In genomic region chr6:45626087-45626891, GRCh38 we compare ENCODE assay signal across 11 cellular contexts.
DNase-seq lines count a peak whose midpoint lies in the region; ATAC-seq and TF ChIP-seq lines count a peak whose summit lies in the region.
"Had no signal": no experiment of that assay in that cellular context is flagged by ENCODE, and none has a peak within 500 bp of the region (broad histone marks: within the 10 kb centered on the region; RNA-seq: fewer than 3 reads in every experiment).

No MANE protein-coding gene starts in this region.

- peak overlapping the region; percentile 43 for H2AFZ ChIP-seq in mesenchymal stem cell (ENCODE audit: low read depth, low read length)

- no peak overlapping the region for H3K14ac ChIP-seq in mesenchymal stem cell (ENCODE audit: low read length in 2 of 2)

- DNase-seq in EH (ENCODE audit: low read depth) (peak; percentile 87), HS-5 (ENCODE audit: low read depth) (peak; percentile 83), adipocyte (ENCODE audit: low read depth) (peak; percentile 81), mesenchymal stem cell (peak; percentile 60), posterior cingulate gyrus (no peak), SHP77 (lab: John Stamatoyannopoulos, UW) (no peak)
- DNase-seq: mesendoderm, NCI-H69 had no signal

- H3K9me3 ChIP-seq in adipocyte (ENCODE audit: control insufficient read depth, low read length) (no peaks in the 10 kb centered on the region), mesenchymal stem cell (ENCODE audit: control insufficient read depth, low read length) (no peaks in the 10 kb centered on the region)
- H3K9me3 ChIP-seq: suprapubic skin had no signal

- H3K4me3 ChIP-seq in adipocyte (ENCODE audit: low read length) (no peak overlapping the region), mesenchymal stem cell (ENCODE audit: insufficient read depth in 1 of 2, low read depth in 1 of 2, low read length in 2 of 2) (peak overlapping the region in 1 of 2 experiments; percentile 27)
- H3K4me3 ChIP-seq: suprapubic skin had no signal

- no peak overlapping the region for H4K91ac ChIP-seq in mesenchymal stem cell (ENCODE audit: low read length)

- H4K8ac ChIP-seq in mesenchymal stem cell (ENCODE audit: low read length) = no peak overlapping the region

- peak overlapping the region; percentile 54 for H2AK5ac ChIP-seq in mesenchymal stem cell (ENCODE audit: low read length, severe bottlenecking)

- 87% methylated on average over 5 of the region's 5 CpGs for WGBS in mesenchymal stem cell

- H3K79me1 ChIP-seq in mesenchymal stem cell (replicated peaks; ENCODE audit: low read length, poor library complexity, severe bottlenecking) = no peaks in the 10 kb centered on the region

- H2BK15ac ChIP-seq in mesenchymal stem cell (ENCODE audit: low read depth, poor library complexity, severe bottlenecking) = no peak overlapping the region

- H2BK120ac ChIP-seq in mesenchymal stem cell (ENCODE audit: low read depth, low read length) = peak overlapping the region; percentile 35

- H2BK12ac ChIP-seq in mesenchymal stem cell (ENCODE audit: low read length in 2 of 2) = peak overlapping the region; percentile 20 to 58

- H3K4ac ChIP-seq in mesenchymal stem cell (ENCODE audit: low read depth in 1 of 2, low read length in 2 of 2) = peak overlapping the region in 1 of 2 experiments; percentile 53

- H3K27ac ChIP-seq in mesenchymal stem cell (ENCODE audit: low read length, poor library complexity, severe bottlenecking) = no peak overlapping the region
- H3K27ac ChIP-seq: suprapubic skin had no signal

- H3K9ac ChIP-seq in adipocyte (ENCODE audit: low read length) = no peak overlapping the region
- peak overlapping the region; percentile 56 for H3K9ac ChIP-seq in mesenchymal stem cell (ENCODE audit: low read length)

- ATAC-seq in GM18505 (IDR thresholded peaks at IDR 0.05; ENCODE audit: unreplicated experiment) = no peak
- ATAC-seq in HG03378 (IDR thresholded peaks at IDR 0.05; ENCODE audit: unreplicated experiment) = no peak

- H3K23ac ChIP-seq in mesenchymal stem cell (ENCODE audit: low read length in 2 of 2) = no peak overlapping the region

- no peaks in the 10 kb centered on the region for H3K27me3 ChIP-seq in adipocyte (replicated peaks; ENCODE audit: control insufficient read depth, insufficient read depth, low read length)
- no peaks in the 10 kb centered on the region for H3K27me3 ChIP-seq in mesenchymal stem cell (ENCODE audit: control insufficient read depth in 1 of 2, insufficient read depth in 1 of 2, low read length in 2 of 2)
- H3K27me3 ChIP-seq: suprapubic skin had no signal

- intact Hi-C loops in posterior cingulate gyrus (cut with DNase I) = no loop called here

- no peaks in the 10 kb centered on the region for H3K36me3 ChIP-seq in adipocyte (ENCODE audit: control insufficient read depth, insufficient read depth, low read length, severe bottlenecking)
- H3K36me3 ChIP-seq in mesenchymal stem cell (ENCODE audit: control insufficient read depth in 1 of 2, insufficient read depth in 2 of 2, low read depth in 1 of 2, low read length in 2 of 2) = no peaks in the 10 kb centered on the region
- H3K36me3 ChIP-seq: suprapubic skin had no signal

- no peak overlapping the region for H3K4me2 ChIP-seq in mesenchymal stem cell (ENCODE audit: low read length, poor library complexity, severe bottlenecking)

- TF ChIP-seq POLR2A in GM18505 (IDR thresholded peaks at IDR 0.05; ENCODE audit: borderline replicate concordance, extremely low read depth, insufficient read depth, insufficient read length) = no peak

- H2BK5ac ChIP-seq in mesenchymal stem cell (ENCODE audit: low read depth, low read length, poor library complexity, severe bottlenecking) = no peak overlapping the region

- H3K4me1 ChIP-seq in adipocyte (ENCODE audit: control insufficient read depth, insufficient read depth, low read length) = peaks cover 29% of the 10 kb centered on the region
- H3K4me1 ChIP-seq in mesenchymal stem cell (ENCODE audit: control insufficient read depth, insufficient read depth, low read depth, low read length) = peaks cover 8% of the 10 kb centered on the region
- H3K4me1 ChIP-seq: suprapubic skin had no signal

- H3K18ac ChIP-seq in mesenchymal stem cell (ENCODE audit: low read depth in 1 of 2, low read length in 2 of 2) = peak overlapping the region; percentile 11 to 63

Comparison
In these comparisons a context has a peak if more than half of its experiments do, and no peak if none do; other contexts are left out.
1. DNase-seq: peak in EH (single experiment), HS-5 (single experiment), adipocyte (single experiment) and mesenchymal stem cell (single experiment); none in posterior cingulate gyrus (0 of 10) and SHP77 (0 of 2).